In genomic region chr12:2548095-2548494, GRCh38 we compare ENCODE assay signal across 18 cellular contexts.
DNase-seq lines count a peak whose midpoint lies in the region; ATAC-seq and TF ChIP-seq lines count a peak whose summit lies in the region.
"Had no signal": no experiment of that assay in that cellular context is flagged by ENCODE, and none has a peak within 500 bp of the region (broad histone marks: within the 10 kb centered on the region; RNA-seq: fewer than 3 reads in every experiment).

No MANE protein-coding gene starts in this region.

- H3K4me3 ChIP-seq in AG10803 (ENCODE audit: low read length) (no peak overlapping the region), GM23338 (no peak overlapping the region), WERI-Rb-1 (ENCODE audit: low read depth, low read length) (no peak overlapping the region), foreskin fibroblast (ENCODE audit: low read depth in 1 of 2, low read length in 2 of 2) (no peak overlapping the region)
- H3K4me3 ChIP-seq: BLaER1 treated with 17β-estradiol and CSF1 and Interleukin-3, amounts not matched to agents 10 nM and 100 nM; GM12878 had no signal

- H3K9me2 ChIP-seq in GM23338 (ENCODE audit: insufficient read depth): 0 out of 2 replicates have a peak, but pooled peaks cover 6% of the 10 kb centered on the region

- H4K20me1 ChIP-seq in GM23338 (replicated peaks; ENCODE audit: insufficient read depth): no peaks in the 10 kb centered on the region
- H4K20me1 ChIP-seq: BLaER1 treated with 17β-estradiol and CSF1 and Interleukin-3, amounts not matched to agents 10 nM and 100 nM had no signal

- no peaks in the 10 kb centered on the region for H3K9me3 Mint-ChIP-seq in GM23338
- H3K9me3 Mint-ChIP-seq in activated CD8-positive, alpha-beta memory T cell treated with anti-CD3 and anti-CD28 coated beads, Interleukin-2, amount 10 ng/mL, durations not matched to agents 7 days and 5 days (ENCODE audit: low read depth): no peaks in the 10 kb centered on the region

- DNase-seq in AG10803 (ENCODE audit: low read depth) (no peak), GM23338 (ENCODE audit: low spot score) (no peak), WERI-Rb-1 (peak; percentile 24), foreskin fibroblast (peak in 1 of 2 donors; percentile 14), cerebellar cortex (ENCODE audit: low spot score) (no peak), GF-D8 (lab: John Stamatoyannopoulos, UW) (no peak), HT-29 (ENCODE audit: low spot score) (no peak)
- DNase-seq in activated CD8-positive, alpha-beta memory T cell treated with anti-CD3 and anti-CD28 coated beads, Interleukin-2, amount 10 ng/mL, durations not matched to agents 7 days and 5 days: no peak
- DNase-seq: DMS153, KG1, NCI-H1105, NCI-H1694 treated with DMSO at 0.1 percent for 48 hours, NCI-H2171, NCI-H82, Right ventricle myocardium superior had no signal

- peak; percentile 51 for ATAC-seq in GM23338
- ATAC-seq in activated CD8-positive, alpha-beta memory T cell treated with anti-CD3 and anti-CD28 coated beads, Interleukin-2, amount 10 ng/mL, durations not matched to agents 7 days and 5 days: no peak
- ATAC-seq: GM12878, Panc1 had no signal

- H3K27me3 ChIP-seq in GM23338 (ENCODE audit: insufficient read depth): no peaks in the 10 kb centered on the region
- no peaks in the 10 kb centered on the region for H3K27me3 ChIP-seq in WERI-Rb-1 (ENCODE audit: insufficient read depth, low read depth, severe bottlenecking)
- H3K27me3 ChIP-seq: BLaER1 treated with 17β-estradiol and CSF1 and Interleukin-3, amounts not matched to agents 10 nM and 100 nM had no signal

- 0 out of 2 replicates have a peak, but pooled peaks have one; percentile 16 for TF ChIP-seq CTCF in AG10803 (conservative IDR thresholded peaks at IDR 0.05; ENCODE audit: low read length)
- TF ChIP-seq CTCF in GM23338 (conservative IDR thresholded peaks at IDR 0.05; ENCODE audit: low read depth in 2 of 2): peak in 1 of 2 experiments; percentile 26; a peak in 1 of 4 replicates
- TF ChIP-seq CTCF in WERI-Rb-1 (IDR thresholded peaks at IDR 0.05; ENCODE audit: low read depth, low read length): peak; percentile 51
- TF ChIP-seq CTCF in foreskin fibroblast (IDR thresholded peaks at IDR 0.05; ENCODE audit: low read depth, low read length): peak; percentile 8

- no peaks in the 10 kb centered on the region for H3F3A ChIP-seq in GM23338 (replicated peaks; ENCODE audit: low read depth)

- H3K27ac ChIP-seq in GM23338 (ENCODE audit: low read depth): no peak overlapping the region
- H3K27ac ChIP-seq in WERI-Rb-1: no peak overlapping the region
- H3K27ac ChIP-seq: BLaER1 treated with 17β-estradiol and CSF1 and Interleukin-3, amounts not matched to agents 10 nM and 100 nM had no signal

- H3K4me2 ChIP-seq in GM23338: no peak overlapping the region

- H3K27ac Mint-ChIP-seq in GM23338: no peak overlapping the region
- no peak overlapping the region for H3K27ac Mint-ChIP-seq in activated CD8-positive, alpha-beta memory T cell treated with anti-CD3 and anti-CD28 coated beads, Interleukin-2, amount 10 ng/mL, durations not matched to agents 7 days and 5 days

- CTCF ChIA-PET in activated CD8-positive, alpha-beta memory T cell treated with anti-CD3 and anti-CD28 coated beads, Interleukin-2, amount 10 ng/mL, durations not matched to agents 7 days and 5 days (lab: Charles Lee): no interaction called here

- H3K9me3 ChIP-seq in WERI-Rb-1 (ENCODE audit: severe bottlenecking): no peaks in the 10 kb centered on the region

- no peaks in the 10 kb centered on the region for H3K79me2 ChIP-seq in GM23338 (replicated peaks; ENCODE audit: insufficient read depth)

- H3K27me3 Mint-ChIP-seq in GM23338 (ENCODE audit: insufficient read depth, low read depth, poor library complexity): no peaks in the 10 kb centered on the region
- no peaks in the 10 kb centered on the region for H3K27me3 Mint-ChIP-seq in activated CD8-positive, alpha-beta memory T cell treated with anti-CD3 and anti-CD28 coated beads, Interleukin-2, amount 10 ng/mL, durations not matched to agents 7 days and 5 days

- peaks cover 5% of the 10 kb centered on the region; the same call in 2 of the 3 replicates for H3K4me1 Mint-ChIP-seq in GM23338
- peaks cover 19% of the 10 kb centered on the region for H3K4me1 Mint-ChIP-seq in activated CD8-positive, alpha-beta memory T cell treated with anti-CD3 and anti-CD28 coated beads, Interleukin-2, amount 10 ng/mL, durations not matched to agents 7 days and 5 days

- H3K4me1 ChIP-seq in GM23338 (ENCODE audit: insufficient read depth): no peaks in the 10 kb centered on the region

- no peaks in the 10 kb centered on the region for H3K36me3 Mint-ChIP-seq in GM23338 (ENCODE audit: low read depth)
- H3K36me3 Mint-ChIP-seq in activated CD8-positive, alpha-beta memory T cell treated with anti-CD3 and anti-CD28 coated beads, Interleukin-2, amount 10 ng/mL, durations not matched to agents 7 days and 5 days: no peaks in the 10 kb centered on the region

- H2AFZ ChIP-seq in GM23338: no peak overlapping the region

- no peak overlapping the region for H3K4me3 Mint-ChIP-seq in GM23338
- no peak overlapping the region for H3K4me3 Mint-ChIP-seq in activated CD8-positive, alpha-beta memory T cell treated with anti-CD3 and anti-CD28 coated beads, Interleukin-2, amount 10 ng/mL, durations not matched to agents 7 days and 5 days

- H3K36me3 ChIP-seq in GM23338 (ENCODE audit: insufficient read depth): no peaks in the 10 kb centered on the region
- H3K36me3 ChIP-seq in WERI-Rb-1: no peaks in the 10 kb centered on the region
- H3K36me3 ChIP-seq: BLaER1 treated with 17β-estradiol and CSF1 and Interleukin-3, amounts not matched to agents 10 nM and 100 nM had no signal

TF ChIP-seq in GM23338, 12 proteins besides CTCF, POLR2A, EP300 and RAD21 (continues in another document):
- TF ChIP-seq REST (IDR thresholded peaks at IDR 0.05; ENCODE audit: unreplicated experiment) (no peak), JUNB (IDR thresholded peaks at IDR 0.05; ENCODE audit: unreplicated experiment) (no peak), ZNF331 (CRISPR knock-in tag; IDR thresholded peaks at IDR 0.05; ENCODE audit: low read depth) (no peak), EZH2phosphoT487 (IDR thresholded peaks at IDR 0.05; ENCODE audit: unreplicated experiment) (no peak)
- TF ChIP-seq, protein P1, sequence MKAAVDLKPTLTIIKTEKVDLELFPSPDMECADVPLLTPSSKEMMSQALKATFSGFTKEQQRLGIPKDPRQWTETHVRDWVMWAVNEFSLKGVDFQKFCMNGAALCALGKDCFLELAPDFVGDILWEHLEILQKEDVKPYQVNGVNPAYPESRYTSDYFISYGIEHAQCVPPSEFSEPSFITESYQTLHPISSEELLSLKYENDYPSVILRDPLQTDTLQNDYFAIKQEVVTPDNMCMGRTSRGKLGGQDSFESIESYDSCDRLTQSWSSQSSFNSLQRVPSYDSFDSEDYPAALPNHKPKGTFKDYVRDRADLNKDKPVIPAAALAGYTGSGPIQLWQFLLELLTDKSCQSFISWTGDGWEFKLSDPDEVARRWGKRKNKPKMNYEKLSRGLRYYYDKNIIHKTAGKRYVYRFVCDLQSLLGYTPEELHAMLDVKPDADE (IDR thresholded peaks at IDR 0.05): no peak
